Comparison of ENCODE assay signal across 18 cellular contexts in the genomic region with DNA sequence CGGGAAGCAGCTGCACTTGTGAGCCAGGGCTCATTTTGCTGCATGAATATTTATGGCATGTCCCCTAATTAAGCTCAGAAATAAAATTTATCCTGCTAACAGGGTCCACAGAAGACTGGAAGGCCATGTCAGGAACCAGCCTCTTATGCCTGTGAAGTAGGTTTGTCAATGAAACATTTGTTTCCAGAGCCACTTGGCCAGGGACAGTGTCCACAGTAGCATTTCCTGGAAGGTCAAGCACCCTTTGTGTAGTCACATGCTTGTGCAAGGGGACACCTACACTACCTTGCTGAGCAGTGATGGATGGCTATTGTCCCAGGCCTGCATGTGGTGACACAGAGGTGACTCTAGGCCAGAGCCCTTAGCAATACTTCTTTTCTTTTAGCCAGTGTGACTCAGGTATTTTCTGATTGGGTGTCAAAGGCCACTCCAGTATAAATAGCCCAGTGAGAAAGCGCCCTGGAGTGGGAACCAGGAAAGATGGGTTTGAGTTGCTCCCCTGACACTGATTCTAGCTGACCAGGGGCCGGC.
DNase-seq lines count a peak whose midpoint lies in the region; ATAC-seq and TF ChIP-seq lines count a peak whose summit lies in the region.
"Had no signal": no experiment of that assay in that cellular context is flagged by ENCODE, and none has a peak within 500 bp of the region (broad histone marks: within the 10 kb centered on the region; RNA-seq: fewer than 3 reads in every experiment).

No MANE protein-coding gene starts in this region.

- DNase-seq in NCI-H345 (lab: John Stamatoyannopoulos, UW) (peak; percentile 44), NCI-H345 treated with DMSO at 0.1 percent for 48 hours (lab: John Stamatoyannopoulos, UW; ENCODE audit: unreplicated experiment) (no peak), SW480 (ENCODE audit: low spot score) (peak; percentile 44), lung microvascular endothelial cell (ENCODE audit: low read depth in 2 of 2) (peak; percentile 25 to 38), upper lobe of left lung (peak in 1 of 2 donors; percentile 90), esophagus muscularis mucosa (ENCODE audit: extremely low spot score) (no peak)
- no peak for DNase-seq in activated T-cell treated with anti-CD3 and anti-CD28 coated beads, Interleukin-2, amount 50 U/mL, for 48 hours
- DNase-seq: activated CD4-positive, alpha-beta T cell treated with anti-CD3 and anti-CD28 coated beads for 48 hours; effector CD8-positive, alpha-beta T cell; foreskin melanocyte; naive thymus-derived CD8-positive, alpha-beta T cell; NCI-H446; RPMI8226 had no signal

- no peaks in the 10 kb centered on the region for H3K27me3 ChIP-seq in upper lobe of left lung
- peaks cover 0 to 40% (median 0%) of the 10 kb centered on the region in 4 donors for H3K27me3 ChIP-seq in esophagus muscularis mucosa
- H3K27me3 ChIP-seq: ascending aorta had no signal

- 74 to 78% methylated on average over 3 of the region's 3 CpGs for WGBS in upper lobe of left lung, 2 donors
- WGBS in esophagus muscularis mucosa = 100% methylated on average over 2 of the region's 3 CpGs

- TF ChIP-seq EP300 in upper lobe of left lung (IDR thresholded peaks at IDR 0.05) (peak in 1 of 4 donors; percentile 89), esophagus muscularis mucosa (IDR thresholded peaks at IDR 0.05) (no peak)

- peaks cover 0 to 6% (median 2%) of the 10 kb centered on the region in 4 donors for H3K4me1 ChIP-seq in upper lobe of left lung
- H3K4me1 ChIP-seq in esophagus muscularis mucosa = no peaks in the 10 kb centered on the region
- H3K4me1 ChIP-seq: A549, ascending aorta had no signal

- TF ChIP-seq CTCF in upper lobe of left lung (IDR thresholded peaks at IDR 0.05) (no peak), esophagus muscularis mucosa (IDR thresholded peaks at IDR 0.05) (no peak)

- ATAC-seq in upper lobe of left lung (ENCODE audit: low FRiP score in 2 of 2) = peak; percentile 54 to 86
- ATAC-seq in GM19395 (IDR thresholded peaks at IDR 0.05; ENCODE audit: unreplicated experiment) = no peak
- ATAC-seq: A549; activated T-helper 17 cell treated with anti-CD3 and anti-CD28 coated beads, Interleukin-2, amount 50 U/mL, for 72 hours; naive thymus-derived CD8-positive, alpha-beta T cell had no signal

- no peaks in the 10 kb centered on the region for H3K36me3 ChIP-seq in upper lobe of left lung
- no peaks in the 10 kb centered on the region for H3K36me3 ChIP-seq in esophagus muscularis mucosa
- H3K36me3 ChIP-seq: ascending aorta had no signal

- TF ChIP-seq POLR2A in upper lobe of left lung (IDR thresholded peaks at IDR 0.05) (no peak), esophagus muscularis mucosa (IDR thresholded peaks at IDR 0.05; ENCODE audit: low read depth) (no peak)

- intact Hi-C loops in esophagus muscularis mucosa (cut with DNase I) = no loop called here

- H3K4me3 ChIP-seq in upper lobe of left lung (no peak overlapping the region), esophagus muscularis mucosa (no peak overlapping the region)
- H3K4me3 ChIP-seq: A549, ascending aorta had no signal

- H3K9me3 ChIP-seq in upper lobe of left lung (no peaks in the 10 kb centered on the region), esophagus muscularis mucosa (no peaks in the 10 kb centered on the region)
- H3K9me3 ChIP-seq: A549, ascending aorta had no signal

- H3K27ac ChIP-seq in upper lobe of left lung (peak overlapping the region in 1 of 4 donors; percentile 30), esophagus muscularis mucosa (replicated peaks in 1 of 4) (no peak overlapping the region)
- H3K27ac ChIP-seq: A549, ascending aorta, HL-60 had no signal

Comparison
In these comparisons a context has a peak if more than half of its experiments do, and no peak if none do; other contexts are left out.
1. DNase-seq: peak in NCI-H345 (single experiment), SW480 (single experiment) and lung microvascular endothelial cell (2 of 2); none in NCI-H345 treated with DMSO at 0.1 percent for 48 hours (single experiment), activated T-cell treated with anti-CD3 and anti-CD28 coated beads, Interleukin-2, amount 50 U/mL, for 48 hours (0 of 2) and esophagus muscularis mucosa (single experiment).